Comparison of ENCODE assay signal across 26 cellular contexts in genomic region chr11:66784575-66784974, GRCh38.
"Had no signal": no experiment of that assay in that cellular context is flagged by ENCODE, and none has a peak within 500 bp of the region (broad histone marks: within the 10 kb centered on the region; RNA-seq: fewer than 3 reads in every experiment).

No MANE protein-coding gene starts in this region.

- H3K4me1 ChIP-seq: body of pancreas had no signal

- FAIRE-seq: bronchial epithelial cell, TTC549 had no signal

- H3K9me3 ChIP-seq: body of pancreas had no signal

- ATAC-seq: activated CD8-positive, alpha-beta memory T cell treated with anti-CD3 and anti-CD28 coated beads, Interleukin-2, amount 10 ng/mL, durations not matched to agents 7 days and 5 days; body of pancreas; T-cell had no signal

- H3K27me3 ChIP-seq: body of pancreas had no signal

- DNase-seq: activated B cell treated with CpG ODN at 0.5 μM for 24 hours; activated CD4-positive, alpha-beta T cell treated with anti-CD3 and anti-CD28 coated beads for 1 hour; activated CD4-positive, alpha-beta T cell treated with anti-CD3 and anti-CD28 coated beads, Interleukin-2, amount 10 ng/mL, durations not matched to agents 24 days and 14 days; activated CD4-positive, alpha-beta T cell treated with anti-CD3 and anti-CD28 coated beads, Interleukin-2, amount 50 U/mL, for 48 hours; activated CD8-positive, alpha-beta memory T cell treated with anti-CD3 and anti-CD28 coated beads, Interleukin-2, amount 10 ng/mL, durations not matched to agents 7 days and 5 days; activated effector memory CD4-positive, alpha-beta T cell treated with Interleukin-2 at 50 U/mL for 16 hours; activated naive CD4-positive, alpha-beta T cell; activated T-cell treated with anti-CD3 and anti-CD28 coated beads, Interleukin-2, amount 50 U/mL, for 24 hours; amygdala; body of pancreas; KBM-7; NCI-H1092; NCI-H1417; NCI-H1930; NCI-H2171; NCI-H2227 treated with DMSO at 0.1 percent for 48 hours; NCI-H446 treated with DMSO at 0.1 percent for 48 hours; NCI-H526; NCI-H774; SIG-M5; T-cell; T-helper 2 cell; T1000 had no signal

- H3K27ac ChIP-seq: body of pancreas, SK-N-MC had no signal

- H3K4me3 ChIP-seq: body of pancreas, SK-N-MC had no signal
